Comparison of ENCODE assay signal across 8 cellular contexts in the genomic region with DNA sequence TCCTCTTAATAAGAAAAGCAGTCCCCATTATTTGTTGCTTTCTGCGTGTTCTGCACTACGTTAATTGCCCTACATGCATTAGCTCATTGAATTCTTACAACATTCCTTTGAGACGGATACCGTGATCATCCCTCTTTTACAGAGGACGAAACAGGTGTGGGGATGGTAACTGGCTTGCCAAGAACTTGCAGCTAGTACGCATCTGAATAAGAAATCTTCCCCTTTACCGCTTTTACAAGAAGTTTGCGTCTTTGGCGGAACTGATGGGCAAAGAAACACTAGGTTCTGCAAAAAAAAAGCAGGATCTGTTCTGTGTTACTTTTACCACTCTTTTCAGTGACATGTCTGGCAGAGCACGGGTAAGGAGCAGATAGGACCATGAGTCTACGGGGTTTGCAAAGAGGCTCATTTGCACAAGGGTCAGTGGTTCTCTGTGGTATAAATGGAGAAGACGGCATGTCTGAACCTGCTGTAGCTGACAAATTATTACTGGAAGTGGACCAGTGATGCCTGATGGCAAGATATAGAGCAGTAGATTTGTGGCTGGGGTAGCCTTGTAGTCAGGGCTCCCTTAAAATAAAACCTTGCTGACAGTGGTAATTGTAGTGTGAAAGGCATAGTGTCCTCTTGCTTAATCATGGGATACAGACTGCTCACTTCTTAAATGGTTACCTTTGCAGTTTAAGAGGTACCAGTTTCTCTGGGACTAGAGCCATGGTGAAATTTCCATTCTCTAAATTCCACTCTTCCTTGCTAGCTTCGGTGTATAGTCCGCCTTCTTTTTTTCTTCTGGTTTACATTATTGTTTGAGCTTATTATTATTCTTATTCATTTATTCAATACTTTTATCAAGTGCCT. TPM values are rescaled to one million over a fixed set of nuclear protein-coding genes. Genes with fewer than 3 reads are reported as not detected.
DNase-seq lines count a peak whose midpoint lies in the region; ATAC-seq, FAIRE-seq and TF ChIP-seq lines count a peak whose summit lies in the region.

No MANE protein-coding gene starts in this region.

- in situ Hi-C loops in ACHN (cut with HindIII; ENCODE audit: low pct_ligation_motif_present, low pct_unique_long_range_greater_than_20kb, low sequenced_read_pairs), result loop anchor here (25.0 kb wide), 1 partner anchor 113 kb away; the partner anchor contains the start of gene TMC5

- no peak for TF ChIP-seq CTCF in pancreas (IDR thresholded peaks at IDR 0.05)

- no peak overlapping the region for H2AK5ac ChIP-seq in neuronal stem cell (ENCODE audit: low read depth, low read length)

- H4K8ac ChIP-seq in neuronal stem cell (ENCODE audit: low read depth, low read length), result no peak overlapping the region

- DNase-seq in activated T-cell treated with anti-CD3 and anti-CD28 coated beads, Interleukin-2, amount 50 U/mL, for 72 hours, result no peak
- DNase-seq in activated T-cell treated with anti-CD3 and anti-CD28 coated beads, Interleukin-2, amount 50 U/mL, for 48 hours, result no peak
- peak; percentile 0 to 17 for DNase-seq in SHP77 (lab: John Stamatoyannopoulos, UW)
- no peak for DNase-seq in epithelial cell of prostate (ENCODE audit: low read depth, low spot score)
- peak; percentile 6 for DNase-seq in neuronal stem cell (ENCODE audit: low spot score)
- no peak for DNase-seq in NCI-H1694 (lab: John Stamatoyannopoulos, UW)
- DNase-seq in ACHN, result no peak
- DNase-seq in pancreas, result no peak

- peak overlapping the region; percentile 94 for H2AFZ ChIP-seq in neuronal stem cell (ENCODE audit: low read length)

- H3K9me3 Mint-ChIP-seq in activated T-cell treated with anti-CD3 and anti-CD28 coated beads, Interleukin-2, amount 50 U/mL, for 72 hours, result no peaks in the 10 kb centered on the region

- FAIRE-seq in pancreas (lab: Jason Lieb, UNC), result no peak

- peaks cover 4% of the 10 kb centered on the region for H3K79me1 ChIP-seq in neuronal stem cell (ENCODE audit: low read depth, low read length)

- H3K14ac ChIP-seq in neuronal stem cell (ENCODE audit: low read length), result no peak overlapping the region

- peaks cover 8 to 12% of the 10 kb centered on the region in 2 donors for H3K4me1 ChIP-seq in neuronal stem cell (ENCODE audit: control insufficient read depth in 2 of 2, insufficient read depth in 1 of 2, low read depth in 1 of 2, low read length in 2 of 2)
- H3K4me1 ChIP-seq in pancreas, result peaks cover 7 to 10% (median 9%) of the 10 kb centered on the region in 3 donors

- peak overlapping the region; percentile 75 for H3K4me2 ChIP-seq in neuronal stem cell (ENCODE audit: insufficient read depth, low read length, poor library complexity, severe bottlenecking)

- H3K27ac Mint-ChIP-seq in activated T-cell treated with anti-CD3 and anti-CD28 coated beads, Interleukin-2, amount 50 U/mL, for 72 hours, result peak overlapping the region; percentile 35

- H3K4me3 Mint-ChIP-seq in activated T-cell treated with anti-CD3 and anti-CD28 coated beads, Interleukin-2, amount 50 U/mL, for 72 hours, result peak overlapping the region; percentile 91 to 94

- WGBS in neuronal stem cell (ENCODE audit: extremely low coverage in 2 of 2, insufficient read length in 2 of 2, insufficient replicate concordance in 1 of 2), 2 donors, result no CpG with 5 or more reads among the region's 14 CpGs
- 44 to 50% methylated on average over 14 of the region's 14 CpGs for WGBS in pancreas, 2 donors

- H3K4ac ChIP-seq in neuronal stem cell (ENCODE audit: low read length), result no peak overlapping the region

- no peak overlapping the region for H2BK15ac ChIP-seq in neuronal stem cell (ENCODE audit: low read length)

- intact Hi-C loops in pancreas (cut with DNase I), result no loop called here

- H2BK5ac ChIP-seq in neuronal stem cell (ENCODE audit: low read length), result no peak overlapping the region

- peaks cover 4 to 10% of the 10 kb centered on the region in 2 donors for H3K36me3 Mint-ChIP-seq in activated T-cell treated with anti-CD3 and anti-CD28 coated beads, Interleukin-2, amount 50 U/mL, for 72 hours (ENCODE audit: insufficient read depth in 2 of 2)

- no peak overlapping the region for H2BK12ac ChIP-seq in neuronal stem cell (ENCODE audit: low read length)

- H3K27ac ChIP-seq in epithelial cell of prostate (peak overlapping the region; percentile 32), neuronal stem cell (replicated peaks; ENCODE audit: low read length) (no peak overlapping the region), pancreas (no peak overlapping the region)

- H3K18ac ChIP-seq in neuronal stem cell (ENCODE audit: low read length), result no peak overlapping the region

- H2BK120ac ChIP-seq in neuronal stem cell (ENCODE audit: low read depth, low read length), result no peak overlapping the region

- H3K4me1 Mint-ChIP-seq in activated T-cell treated with anti-CD3 and anti-CD28 coated beads, Interleukin-2, amount 50 U/mL, for 72 hours (ENCODE audit: low read depth), result peaks cover 37% of the 10 kb centered on the region

- H3K36me3 ChIP-seq in neuronal stem cell (replicated peaks in 1 of 2; ENCODE audit: control insufficient read depth in 2 of 2, insufficient read depth in 2 of 2, low read length in 2 of 2) (peaks cover 8 to 36% of the 10 kb centered on the region in 2 donors), pancreas (peaks cover 0 to 18% (median 0%) of the 10 kb centered on the region in 3 donors)

- H3K9ac ChIP-seq in neuronal stem cell (ENCODE audit: low read depth, low read length, poor library complexity), result no peak overlapping the region

- H3K27me3 Mint-ChIP-seq in activated T-cell treated with anti-CD3 and anti-CD28 coated beads, Interleukin-2, amount 50 U/mL, for 72 hours (ENCODE audit: low read depth), result no peaks in the 10 kb centered on the region

- H3K4me3 ChIP-seq in neuronal stem cell (ENCODE audit: low read length in 2 of 2), result peak overlapping the region; percentile 95 to 99
- peak overlapping the region in 2 of 4 donors; percentile 87 to 93 for H3K4me3 ChIP-seq in pancreas

- no peak for ATAC-seq in activated T-cell treated with anti-CD3 and anti-CD28 coated beads, Interleukin-2, amount 50 U/mL, for 72 hours (replicated peaks in 1 of 2)
- no peak for ATAC-seq in pancreas

- H3K27me3 ChIP-seq in neuronal stem cell (ENCODE audit: control insufficient read depth in 3 of 3, insufficient read depth in 3 of 3, low read depth in 1 of 3, low read length in 3 of 3) (no peaks in the 10 kb centered on the region), pancreas (no peaks in the 10 kb centered on the region)

- no peak overlapping the region for H4K91ac ChIP-seq in neuronal stem cell (ENCODE audit: low read depth, low read length, poor library complexity)

- H3K9me3 ChIP-seq in neuronal stem cell (replicated peaks in 1 of 2; ENCODE audit: control insufficient read depth in 2 of 2, insufficient read depth in 1 of 2, low read depth in 1 of 2, low read length in 2 of 2) (no peaks in the 10 kb centered on the region), pancreas (no peaks in the 10 kb centered on the region)

- H3K23ac ChIP-seq in neuronal stem cell (ENCODE audit: low read depth, low read length, poor library complexity), result no peak overlapping the region

RNA-seq across cellular contexts. Expression of gene CCP110, which starts 1.4 kb away (rescaled TPM):
- 10 to 100 TPM; 22.9 to 30.2 TPM for total RNA-seq in activated T-cell treated with anti-CD3 and anti-CD28 coated beads, Interleukin-2, amount 50 U/mL, for 72 hours
- polyA plus RNA-seq in neuronal stem cell (2013, experiment 1 of 2), result 18.0 TPM
- 18.0 TPM for polyA plus RNA-seq in neuronal stem cell (2013, experiment 2 of 2)
- total RNA-seq in pancreas, result 1 to 10 TPM; 4.3 to 7.9 (median 5.4) TPM
- polyA plus RNA-seq in pancreas, result 1 to 10 TPM; 2.7 to 4.8 TPM

RNA-seq across cellular contexts. Expression of gene GDE1, which starts 3.2 kb away (rescaled TPM):
- total RNA-seq in activated T-cell treated with anti-CD3 and anti-CD28 coated beads, Interleukin-2, amount 50 U/mL, for 72 hours, result 10 to 100 TPM; 26.3 TPM
- 54.9 TPM for polyA plus RNA-seq in neuronal stem cell (2013, experiment 1 of 2)
- 54.9 TPM for polyA plus RNA-seq in neuronal stem cell (2013, experiment 2 of 2)
- total RNA-seq in pancreas, result 10 to 100 TPM; 23.3 to 39.4 (median 28.2) TPM
- polyA plus RNA-seq in pancreas, result 10 to 100 TPM; 14.3 to 18.2 TPM

RNA-seq across cellular contexts. Expression of gene VPS35L, which starts 30.4 kb away (rescaled TPM):
- 10 to 100 TPM; 46.5 to 57.8 TPM for total RNA-seq in activated T-cell treated with anti-CD3 and anti-CD28 coated beads, Interleukin-2, amount 50 U/mL, for 72 hours
- polyA plus RNA-seq in neuronal stem cell (2013, experiment 1 of 2), result 32.2 TPM
- polyA plus RNA-seq in neuronal stem cell (2013, experiment 2 of 2), result 36.3 TPM
- 10 to 100 TPM; 15.2 to 35.3 (median 21.5) TPM for total RNA-seq in pancreas
- 10 to 100 TPM; 22.2 to 23.8 TPM for polyA plus RNA-seq in pancreas

Comparison
In these comparisons a context has a peak if more than half of its experiments do, and no peak if none do; other contexts are left out.
1. DNase-seq: peak in SHP77 (2 of 2) and neuronal stem cell (single experiment); none in activated T-cell treated with anti-CD3 and anti-CD28 coated beads, Interleukin-2, amount 50 U/mL, for 72 hours (0 of 2), activated T-cell treated with anti-CD3 and anti-CD28 coated beads, Interleukin-2, amount 50 U/mL, for 48 hours (0 of 2), epithelial cell of prostate (single experiment), NCI-H1694 (single experiment), ACHN (single experiment) and pancreas (0 of 6).